Comparison of ENCODE assay signal across 8 cellular contexts in the genomic region with DNA sequence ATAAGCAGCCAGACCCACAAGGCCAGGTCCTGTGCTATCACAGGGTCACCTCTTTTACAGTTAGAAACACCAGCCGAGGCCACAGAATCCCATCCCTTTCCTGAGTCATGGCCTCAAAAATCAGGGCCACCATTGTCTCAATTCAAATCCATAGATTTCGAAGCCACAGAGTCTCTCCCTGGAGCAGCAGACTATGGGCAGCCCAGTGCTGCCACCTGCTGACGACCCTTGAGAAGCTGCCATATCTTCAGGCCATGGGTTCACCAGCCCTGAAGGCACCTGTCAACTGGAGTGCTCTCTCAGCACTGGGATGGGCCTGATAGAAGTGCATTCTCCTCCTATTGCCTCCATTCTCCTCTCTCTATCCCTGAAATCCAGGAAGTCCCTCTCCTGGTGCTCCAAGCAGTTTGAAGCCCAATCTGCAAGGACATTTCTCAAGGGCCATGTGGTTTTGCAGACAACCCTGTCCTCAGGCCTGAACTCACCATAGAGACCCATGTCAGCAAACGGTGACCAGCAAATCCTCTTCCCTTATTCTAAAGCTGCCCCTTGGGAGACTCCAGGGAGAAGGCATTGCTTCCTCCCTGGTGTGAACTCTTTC. TPM values are rescaled to one million over a fixed set of nuclear protein-coding genes. Genes with fewer than 3 reads are reported as not detected.
A peak's percentile ranks its signal among the peaks of the same experiment; 100 is the strongest.
DNase-seq lines count a peak whose midpoint lies in the region; ATAC-seq, FAIRE-seq and TF ChIP-seq lines count a peak whose summit lies in the region.

No MANE protein-coding gene starts in this region.

- FAIRE-seq in endothelial cell of umbilical vein (lab: Jason Lieb, UNC), result peak; percentile 83

- no peaks in the 10 kb centered on the region for H3K9me1 ChIP-seq in endothelial cell of umbilical vein (replicated peaks; ENCODE audit: control insufficient read depth, extremely low read depth, insufficient read depth, low read length)

- POLR2A ChIA-PET in HEK293T (lab: Yijun Ruan, JAX), result interaction anchor here (1.7 kb wide), 1 partner anchor 152 kb away, joined by 6 read pairs; the partner anchor contains the start of genes KIAA1143 and KIF15
- POLR2A ChIA-PET in endothelial cell of umbilical vein (lab: Charles Lee), result interaction anchor here (0.5 kb wide), 1 partner anchor 20 kb away, joined by 3 read pairs; no protein-coding TSS in a partner anchor

- BruUV-seq in endothelial cell of umbilical vein (replicated peaks; lab: Mats Ljungman, UMichigan), result no TSS peak

- no peaks in the 10 kb centered on the region for H3K36me3 ChIP-seq in endothelial cell of umbilical vein (ENCODE audit: control insufficient read depth in 2 of 2, extremely low read depth in 1 of 2, insufficient read depth in 2 of 2, low read length in 2 of 2)

- H3K4me2 ChIP-seq in endothelial cell of umbilical vein (ENCODE audit: insufficient read depth, low read length), result no peak overlapping the region

- H3K9ac ChIP-seq in endothelial cell of umbilical vein (replicated peaks; ENCODE audit: extremely low read depth, insufficient read depth, low read length), result no peak overlapping the region

- no peak for TF ChIP-seq POLR2A in endothelial cell of umbilical vein (IDR thresholded peaks at IDR 0.05; ENCODE audit: low read depth, low read length)

- CTCF ChIA-PET in HEK293T (lab: Yijun Ruan, JAX) (interaction anchor here (0.5 to 1.7 kb wide), 5 partner anchors 10 to 1165 kb away, joined by 3 to 10 read pairs (median 3); no protein-coding TSS in a partner anchor), endothelial cell of umbilical vein (lab: Charles Lee) (interaction anchor here (0.5 to 4.9 kb wide), 29 partner anchors 9 to 591 kb away, joined by 3 to 58 read pairs (median 5); partner anchors contain the start of genes ZKSCAN7 and ZNF502)

- no peak for ATAC-seq in HG03571 (IDR thresholded peaks at IDR 0.05; ENCODE audit: unreplicated experiment)

- H3K4me3 ChIP-seq in endothelial cell of umbilical vein (replicated peaks in 1 of 3; ENCODE audit: insufficient read depth in 1 of 3, low read depth in 1 of 3, low read length in 3 of 3), result no peak overlapping the region

- H4K20me1 ChIP-seq in endothelial cell of umbilical vein (replicated peaks; ENCODE audit: control insufficient read depth, extremely low read depth, insufficient read depth, low read length), result no peaks in the 10 kb centered on the region

- TF ChIP-seq CTCF in endothelial cell of umbilical vein (IDR thresholded peaks at IDR 0.05; ENCODE audit: extremely low read depth in 1 of 2, insufficient read depth in 1 of 2, low read depth in 1 of 2, low read length in 2 of 2), result peak; percentile 91 to 93

- peaks cover 3% of the 10 kb centered on the region for H3K4me1 ChIP-seq in endothelial cell of umbilical vein (ENCODE audit: control insufficient read depth, extremely low read depth, insufficient read depth, low read length)

- intact Hi-C loops in endothelial cell of umbilical vein (cut with micrococcal nuclease), result loop anchor here (1.0 to 5.0 kb wide), 7 partner anchors 29 to 591 kb away; partner anchors contain the start of gene TMEM42

- H2AFZ ChIP-seq in endothelial cell of umbilical vein (ENCODE audit: low read depth, low read length), result no peak overlapping the region

- peaks cover 0 to 8% of the 10 kb centered on the region in 2 experiments for H3K27me3 ChIP-seq in endothelial cell of umbilical vein (ENCODE audit: control insufficient read depth in 2 of 2, insufficient read depth in 2 of 2, low read length in 2 of 2)

- DNase-seq in Ammon's horn (ENCODE audit: low spot score), result peak; percentile 72
- peak; percentile 83 for DNase-seq in HEK293T (ENCODE audit: extremely low spot score)
- DNase-seq in NCI-H774 (lab: John Stamatoyannopoulos, UW), result peak; percentile 21
- DNase-seq in activated CD8-positive, alpha-beta memory T cell treated with anti-CD3 and anti-CD28 coated beads for 48 hours (ENCODE audit: low read depth in 2 of 3, low spot score in 2 of 3), result peak; percentile 25 to 33 (median 31)
- DNase-seq in endothelial cell of umbilical vein (ENCODE audit: low read depth, low spot score), result peak; percentile 70
- DNase-seq in mucosa of gallbladder (ENCODE audit: low spot score), result peak; percentile 64
- peak; percentile 77 for DNase-seq in stimulated activated CD8-positive, alpha-beta memory T cell treated with anti-CD3 and anti-CD28 coated beads, Interleukin-4, amount 100 ng/mL, for 48 hours

- H3K27ac ChIP-seq in endothelial cell of umbilical vein (ENCODE audit: insufficient read depth, low read depth, low read length), result no peak overlapping the region

- H3K79me2 ChIP-seq in endothelial cell of umbilical vein (ENCODE audit: control insufficient read depth, insufficient read depth, low read length), result no peaks in the 10 kb centered on the region

- no peaks in the 10 kb centered on the region for H3K9me3 ChIP-seq in endothelial cell of umbilical vein (replicated peaks; ENCODE audit: control insufficient read depth, insufficient read depth, low read length)

- dilution Hi-C loops in endothelial cell of umbilical vein (cut with MboI; ENCODE audit: extremely low pct_ligation_motif_present, low sequenced_read_pairs), result no loop called here

TF ChIP-seq in HEK293T, 16 proteins besides CTCF, POLR2A, EP300 and RAD21:
- TF ChIP-seq FOXK2 (IDR thresholded peaks at IDR 0.05) (no peak), PKNOX1 (IDR thresholded peaks at IDR 0.05) (no peak), TARDBP (IDR thresholded peaks at IDR 0.05) (no peak), FOXA1 (IDR thresholded peaks at IDR 0.05) (no peak), FOXM1 (IDR thresholded peaks at IDR 0.05; ENCODE audit: borderline replicate concordance) (no peak)

TF ChIP-seq in endothelial cell of umbilical vein, 7 proteins besides CTCF, POLR2A, EP300 and RAD21:
- TF ChIP-seq JUN (IDR thresholded peaks at IDR 0.05; ENCODE audit: borderline replicate concordance, insufficient read depth, insufficient read length, low read depth), result no peak
- no peak for TF ChIP-seq POLR2AphosphoS5 (IDR thresholded peaks at IDR 0.05; ENCODE audit: insufficient read depth, low read depth, low read length)
- no peak for TF ChIP-seq GATA2 (IDR thresholded peaks at IDR 0.05; ENCODE audit: insufficient read depth, insufficient read length, low read depth, low read length)
- TF ChIP-seq FOS (IDR thresholded peaks at IDR 0.05; ENCODE audit: borderline replicate concordance, insufficient read depth, low read length), result no peak
- TF ChIP-seq EZH2 (IDR thresholded peaks at IDR 0.05; ENCODE audit: borderline replicate concordance, low read depth, low read length, severe bottlenecking), result no peak
- no peak for TF ChIP-seq MYC (IDR thresholded peaks at IDR 0.05; ENCODE audit: low read depth, low read length)
- TF ChIP-seq, protein P1, sequence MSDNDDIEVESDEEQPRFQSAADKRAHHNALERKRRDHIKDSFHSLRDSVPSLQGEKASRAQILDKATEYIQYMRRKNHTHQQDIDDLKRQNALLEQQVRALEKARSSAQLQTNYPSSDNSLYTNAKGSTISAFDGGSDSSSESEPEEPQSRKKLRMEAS (IDR thresholded peaks at IDR 0.05; ENCODE audit: insufficient read depth, insufficient read length), result no peak
TF ChIP-seq in endothelial cell of umbilical vein: peak in this region for 0.

RNA-seq across cellular contexts. Expression of gene TGM4, which starts 39.6 kb away (rescaled TPM):
- total RNA-seq in endothelial cell of umbilical vein, result 0.24 and 0.39 TPM in 2 replicates
- polyA plus RNA-seq in endothelial cell of umbilical vein, result 0.11 and 0.16 TPM in 2 replicates
- 0.10 and 0.32 TPM in 2 replicates for polyA plus RNA-seq in endothelial cell of umbilical vein (2011; cell fraction: cytosol; rRNA removed)
- polyA plus RNA-seq in endothelial cell of umbilical vein (2011; cell fraction: nucleus; rRNA removed), result 0.53 and 1.1 TPM in 2 replicates
- polyA plus RNA-seq in endothelial cell of umbilical vein (2012), result 0.12 and 0.28 TPM in 2 replicates
- polyA minus RNA-seq in endothelial cell of umbilical vein, result 0.44 and 1.3 TPM in 2 replicates
- not detected for polyA minus RNA-seq in endothelial cell of umbilical vein (2011; cell fraction: cytosol; rRNA and poly(A)+ RNA removed)
- 0.48 and 1.3 TPM in 2 replicates for polyA minus RNA-seq in endothelial cell of umbilical vein (2011; cell fraction: nucleus; rRNA and poly(A)+ RNA removed)
- not detected for total RNA-seq in mucosa of gallbladder

RNA-seq across cellular contexts. Expression of gene TMEM42, which starts 52.3 kb away (rescaled TPM):
- total RNA-seq in endothelial cell of umbilical vein (10.6 and 13.6 TPM in 2 replicates), mucosa of gallbladder (22.0 TPM)
- 43.6 and 46.4 TPM in 2 replicates for polyA plus RNA-seq in endothelial cell of umbilical vein
- polyA plus RNA-seq in endothelial cell of umbilical vein (2011; cell fraction: cytosol; rRNA removed), result 23.5 and 25.3 TPM in 2 replicates
- 23.8 and 24.9 TPM in 2 replicates for polyA plus RNA-seq in endothelial cell of umbilical vein (2011; cell fraction: nucleus; rRNA removed)
- polyA plus RNA-seq in endothelial cell of umbilical vein (2012), result 11.3 and 12.8 TPM in 2 replicates
- polyA minus RNA-seq in endothelial cell of umbilical vein, result 12.8 and 14.1 TPM in 2 replicates
- polyA minus RNA-seq in endothelial cell of umbilical vein (2011; cell fraction: cytosol; rRNA and poly(A)+ RNA removed), result 6.8 TPM
- 5.9 and 8.2 TPM in 2 replicates for polyA minus RNA-seq in endothelial cell of umbilical vein (2011; cell fraction: nucleus; rRNA and poly(A)+ RNA removed)

Comparison
In these comparisons a context has a peak if more than half of its experiments do, and no peak if none do; other contexts are left out.
1. DNase-seq: peak in every context shown above with its lines; median percentile 83 in HEK293T; 77 in stimulated activated CD8-positive, alpha-beta memory T cell treated with anti-CD3 and anti-CD28 coated beads, Interleukin-4, amount 100 ng/mL, for 48 hours; 72 in Ammon's horn; 70 in endothelial cell of umbilical vein; 64 in mucosa of gallbladder; 31 in activated CD8-positive, alpha-beta memory T cell treated with anti-CD3 and anti-CD28 coated beads for 48 hours; 21 in NCI-H774.